Comparison of ENCODE assay signal across 9 cellular contexts in the genomic region with DNA sequence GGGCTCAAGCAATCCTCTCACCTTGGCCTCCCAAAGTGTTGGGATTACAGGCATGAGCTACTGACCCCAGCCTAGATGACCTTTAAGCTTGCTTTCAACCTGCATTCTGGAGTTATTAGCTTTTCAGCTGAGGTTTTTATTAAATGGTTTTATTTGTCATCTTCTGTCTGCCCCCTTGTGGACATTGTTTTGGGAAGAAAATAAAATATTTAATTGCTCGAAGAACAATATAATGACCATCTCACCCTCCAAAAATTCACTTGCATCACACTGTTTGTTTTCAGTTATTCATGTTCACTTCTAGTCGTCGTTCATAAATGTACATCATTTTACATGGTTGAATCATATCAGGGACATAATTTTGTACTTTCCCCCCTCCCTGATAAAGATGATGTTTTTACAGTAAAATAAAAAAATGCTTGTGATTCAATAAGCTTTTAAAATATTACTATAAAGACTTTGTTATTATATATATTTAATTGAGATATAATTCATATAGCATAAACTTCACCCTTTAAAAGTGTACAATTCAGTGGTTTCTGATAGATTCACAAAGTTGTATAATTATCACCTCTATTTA. TPM values are rescaled to one million over a fixed set of nuclear protein-coding genes. Genes with fewer than 3 reads are reported as not detected.
DNase-seq lines count a peak whose midpoint lies in the region; ATAC-seq and TF ChIP-seq lines count a peak whose summit lies in the region.
"Had no signal": no experiment of that assay in that cellular context is flagged by ENCODE, and none has a peak within 500 bp of the region (broad histone marks: within the 10 kb centered on the region; RNA-seq: fewer than 3 reads in every experiment).

No MANE protein-coding gene starts in this region.

- POLR2A ChIA-PET in HCT116 (lab: Charles Lee) = interaction anchor here (0.9 to 3.5 kb wide), 5 partner anchors 9 to 226 kb away, joined by 3 to 16 read pairs (median 4); partner anchors contain the start of genes DNAJC22 and TUBA1B

- H3K4me3 ChIP-seq in HCT116 (replicated peaks in 1 of 2; ENCODE audit: low read depth in 1 of 2, low read length in 2 of 2) = no peak overlapping the region
- no peak overlapping the region for H3K4me3 ChIP-seq in WERI-Rb-1 (ENCODE audit: low read depth, low read length)
- H3K4me3 ChIP-seq: SK-N-MC had no signal

- CTCF ChIA-PET in HCT116 (lab: Charles Lee) = interaction anchor here (0.5 to 6.9 kb wide), 26 partner anchors 9 to 1920 kb away, joined by 3 to 261 read pairs (median 8); partner anchors contain the start of genes DNAJC22, PRPH, SPATS2 and TROAP

- TF ChIP-seq RAD21 in HCT116 (IDR thresholded peaks at IDR 0.05; ENCODE audit: low read depth) = peak; percentile 61

- intact Hi-C loops in HCT116 (cut with micrococcal nuclease) = loop anchor here (1.0 to 5.0 kb wide), 3 partner anchors 26 to 210 kb away; partner anchors contain the start of gene MCRS1
- intact Hi-C loops in head of caudate nucleus (cut with DNase I) = loop anchor here (5.0 kb wide), 1 partner anchor 160 kb away; no protein-coding TSS in a partner anchor

- no peaks in the 10 kb centered on the region for H4K20me1 ChIP-seq in HCT116 (ENCODE audit: insufficient read depth)

- peak overlapping the region; percentile 54 for H3K4me2 ChIP-seq in HCT116 (ENCODE audit: low read length)

- DNase-seq in AG08396 (ENCODE audit: low spot score) (peak; percentile 55), HCT116 (ENCODE audit: low read depth, low spot score) (no peak), WERI-Rb-1 (no peak), kidney tubule cell (ENCODE audit: low spot score) (peak; percentile 48), head of caudate nucleus (no peak), NCI-H1436 (lab: John Stamatoyannopoulos, UW) (no peak), HPDE6-E6E7 (ENCODE audit: extremely low spot score) (no peak)

- TF ChIP-seq POLR2A in HCT116 (IDR thresholded peaks at IDR 0.05; ENCODE audit: borderline replicate concordance, extremely low read depth, insufficient read depth, insufficient read length) = no peak

- no TSS peak for BruUV-seq in HCT116 (replicated peaks; lab: Mats Ljungman, UMichigan)

- RAD21 ChIA-PET in HCT116 (lab: Charles Lee; ENCODE audit: low non-redundant PET in 1 of 2, low total read pairs in 2 of 2, uncharacterized antibody in 2 of 2, unreplicated experiment in 2 of 2) = interaction anchor here (0.6 to 3.5 kb wide), 9 partner anchors 10 to 212 kb away, joined by 3 to 33 read pairs (median 7); no protein-coding TSS in a partner anchor

- no peaks in the 10 kb centered on the region for H3K27me3 ChIP-seq in HCT116 (ENCODE audit: insufficient read depth, low read length)
- no peaks in the 10 kb centered on the region for H3K27me3 ChIP-seq in WERI-Rb-1 (ENCODE audit: insufficient read depth, low read depth, severe bottlenecking)

- no peaks in the 10 kb centered on the region for H3K9me2 ChIP-seq in HCT116 (ENCODE audit: insufficient read depth)

- no peak overlapping the region for H2AFZ ChIP-seq in HCT116 (ENCODE audit: low read depth, low read length, poor library complexity, severe bottlenecking)

- H3K27ac ChIP-seq in HCT116 (ENCODE audit: low read depth, low read length) (peak overlapping the region; percentile 38; the same call in 1 of the 2 replicates), WERI-Rb-1 (no peak overlapping the region)
- H3K27ac ChIP-seq: SK-N-MC had no signal

- H3K36me3 ChIP-seq in HCT116 (ENCODE audit: control insufficient read depth in 1 of 2, insufficient read depth in 2 of 2, low read length in 2 of 2) (peaks cover 0 to 2% of the 10 kb centered on the region in 2 experiments; a peak in 1 of 4 replicates), WERI-Rb-1 (no peaks in the 10 kb centered on the region)

- no peaks in the 10 kb centered on the region for H3K9me3 ChIP-seq in HCT116 (ENCODE audit: control insufficient read depth in 1 of 2, insufficient read depth in 1 of 2, low read depth in 1 of 2, low read length in 2 of 2)
- no peaks in the 10 kb centered on the region for H3K9me3 ChIP-seq in WERI-Rb-1 (ENCODE audit: severe bottlenecking)

- H3K4me1 ChIP-seq in HCT116 (ENCODE audit: control insufficient read depth in 1 of 2, insufficient read depth in 2 of 2, low read length in 2 of 2) = peaks cover 30 to 35% of the 10 kb centered on the region in 2 experiments

- no peaks in the 10 kb centered on the region for H3K79me2 ChIP-seq in HCT116 (ENCODE audit: insufficient read depth, low read length)

- no peak for ATAC-seq in HCT116
- no peak for ATAC-seq in esophagus mucosa

- H3K9ac ChIP-seq in HCT116 (ENCODE audit: low read length) = no peak overlapping the region

- TF ChIP-seq CTCF in HCT116 (IDR thresholded peaks at IDR 0.05 in 2 of 3, conservative IDR thresholded peaks at IDR 0.05 in 1 of 3; ENCODE audit: borderline replicate concordance in 1 of 3, insufficient read depth in 1 of 3, low read depth in 2 of 3, low read length in 2 of 3) (peak; percentile 44 to 74 (median 67); a peak in 5 of 6 replicates), WERI-Rb-1 (IDR thresholded peaks at IDR 0.05; ENCODE audit: low read depth, low read length) (0 out of 2 replicates have a peak, but pooled peaks have one; percentile 5)

TF ChIP-seq in HCT116, 20 proteins besides CTCF, POLR2A, EP300 and RAD21:
- TF ChIP-seq CEBPB (IDR thresholded peaks at IDR 0.05; ENCODE audit: low read depth) (no peak), EZH2 (IDR thresholded peaks at IDR 0.05) (no peak), ZNF274 (IDR thresholded peaks at IDR 0.05; ENCODE audit: low read depth, low read length) (no peak), TCF7L2 (IDR thresholded peaks at IDR 0.05; ENCODE audit: borderline replicate concordance, extremely low read depth, insufficient read depth, insufficient read length) (no peak), SIN3A (IDR thresholded peaks at IDR 0.05; ENCODE audit: low read depth) (no peak)

RNA-seq across cellular contexts. Expression of gene SPATS2, which starts 10.1 kb away (rescaled TPM):
- total RNA-seq in HCT116 (2021; ENCODE audit: unreplicated experiment) (74.2 TPM), esophagus mucosa (12.4 TPM)
- 47.6 and 54.1 TPM in 2 replicates for polyA plus RNA-seq in HCT116 (2012)

RNA-seq across cellular contexts. Expression of gene DNAJC22, which starts 10.5 kb away (rescaled TPM):
- 27.7 TPM for total RNA-seq in HCT116 (2021; ENCODE audit: unreplicated experiment)
- polyA plus RNA-seq in HCT116 (2012) = 9.8 and 12.1 TPM in 2 replicates
- total RNA-seq in esophagus mucosa = 0.16 TPM

RNA-seq across cellular contexts. Expression of gene C1QL4, which starts 20.2 kb away (rescaled TPM):
- 8.1 TPM for total RNA-seq in HCT116 (2021; ENCODE audit: unreplicated experiment)
- 6.4 and 8.2 TPM in 2 replicates for polyA plus RNA-seq in HCT116 (2012)
- not detected for total RNA-seq in esophagus mucosa

RNA-seq across cellular contexts. Expression of gene TROAP, which starts 34.1 kb away (rescaled TPM):
- 99.1 TPM for total RNA-seq in HCT116 (2021; ENCODE audit: unreplicated experiment)
- 96.2 and 124 TPM in 2 replicates for polyA plus RNA-seq in HCT116 (2012)
- total RNA-seq in esophagus mucosa = 23.6 TPM

Comparison
In these comparisons a context has a peak if more than half of its experiments do, and no peak if none do; other contexts are left out.
1. DNase-seq: peak in AG08396 (single experiment) and kidney tubule cell (single experiment); none in HCT116 (single experiment), WERI-Rb-1 (single experiment), head of caudate nucleus (0 of 42), NCI-H1436 (single experiment) and HPDE6-E6E7 (single experiment).
2. RNA of gene DNAJC22, which starts 10.5 kb away (total RNA-seq): 27.7 TPM in HCT116 (single experiment); 0.16 TPM in esophagus mucosa (single experiment); every median in the first group is over 10 times any median in the second.